In the genomic region with DNA sequence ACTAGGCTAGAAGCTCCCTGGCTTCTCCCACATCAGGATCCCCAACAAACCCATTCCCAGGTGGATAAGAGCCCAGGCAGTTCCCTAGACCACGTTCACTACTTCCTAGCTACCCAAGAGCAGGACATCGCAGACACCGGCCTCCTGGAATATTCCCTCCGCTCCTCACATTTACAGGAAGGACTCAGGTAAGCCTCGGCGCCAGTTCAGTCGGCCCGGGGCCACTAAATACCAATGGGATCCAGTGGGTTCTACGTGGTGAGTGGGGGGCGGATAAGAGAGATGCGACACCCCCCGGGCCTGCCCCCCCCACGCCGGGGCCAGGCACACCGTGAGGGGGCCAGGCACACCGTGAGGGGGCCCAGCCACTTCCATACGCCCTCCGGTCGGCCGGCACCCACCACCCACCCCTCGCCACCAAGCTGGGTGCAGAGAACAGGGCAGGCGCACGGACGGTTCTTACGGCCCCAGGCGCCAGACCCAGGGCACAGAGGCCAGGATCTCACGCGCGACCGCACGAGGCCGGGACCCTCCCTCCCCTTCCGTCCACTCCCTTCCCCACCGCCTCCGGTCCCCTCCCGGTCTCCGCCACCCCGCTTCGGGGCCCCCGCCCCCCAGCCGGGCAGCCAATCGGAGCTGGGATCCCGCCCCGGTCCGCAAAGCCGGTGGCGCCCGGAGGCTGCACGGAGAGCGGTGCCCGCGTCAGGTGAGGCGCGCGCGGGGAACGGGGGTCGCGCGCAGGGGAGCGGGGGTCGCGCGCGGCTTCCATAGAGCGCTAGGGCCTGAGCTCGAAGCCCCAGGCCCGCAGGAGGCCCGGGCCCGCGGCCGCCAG, we compare ENCODE assay signal across 8 cellular contexts. TPM values are rescaled to one million over a fixed set of nuclear protein-coding genes. Genes with fewer than 3 reads are reported as not detected.
DNase-seq lines count a peak whose midpoint lies in the region; ATAC-seq and TF ChIP-seq lines count a peak whose summit lies in the region.

A gene with protein sequence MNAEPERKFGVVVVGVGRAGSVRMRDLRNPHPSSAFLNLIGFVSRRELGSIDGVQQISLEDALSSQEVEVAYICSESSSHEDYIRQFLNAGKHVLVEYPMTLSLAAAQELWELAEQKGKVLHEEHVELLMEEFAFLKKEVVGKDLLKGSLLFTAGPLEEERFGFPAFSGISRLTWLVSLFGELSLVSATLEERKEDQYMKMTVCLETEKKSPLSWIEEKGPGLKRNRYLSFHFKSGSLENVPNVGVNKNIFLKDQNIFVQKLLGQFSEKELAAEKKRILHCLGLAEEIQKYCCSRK (plus strand): TSS at position 652 of the 832 bp plus-strand sequence. CDS start 12,479 bp downstream, outside the sequence.

- intact Hi-C loops in CD8-positive, alpha-beta T cell (cut with DNase I, micrococcal nuclease): loop anchor here (1.0 to 2.0 kb wide), 3 partner anchors 29 to 111 kb away; partner anchors contain the start of genes COA1 (in 2 of the 2) and MRPS24 (in 1 of the 2)
- intact Hi-C loops in right cardiac atrium (cut with DNase I) (no loop called here), aorta (cut with DNase I) (no loop called here)

- CTCF ChIA-PET in CD8-positive, alpha-beta T cell (lab: Charles Lee): interaction anchor here (0.7 to 1.6 kb wide), 3 partner anchors 10 to 81 kb away, joined by 3 to 4 read pairs (median 3); no protein-coding TSS in a partner anchor

- H3K36me3 ChIP-seq in CD8-positive, alpha-beta T cell (ENCODE audit: insufficient read depth, low read length): no peaks in the 10 kb centered on the region
- H3K36me3 ChIP-seq in rectal smooth muscle tissue (ENCODE audit: control insufficient read depth, insufficient read depth, low read length): no peaks in the 10 kb centered on the region
- H3K36me3 ChIP-seq in aorta (ENCODE audit: control insufficient read depth in 1 of 2, insufficient read depth in 2 of 2, low read length in 1 of 2): no peaks in the 10 kb centered on the region

- peak within 1 kb of the TSS; percentile 54 for H3K9ac ChIP-seq in rectal smooth muscle tissue (ENCODE audit: low read length)

- H3K27me3 Mint-ChIP-seq in CD8-positive, alpha-beta T cell (ENCODE audit: low read depth): no peaks in the 10 kb centered on the region
- peaks cover 8% of the 10 kb centered on the region for H3K27me3 Mint-ChIP-seq in T-helper 1 cell treated with Interleukin-12 subunit alpha and Interleukin-12 subunit beta and Interleukin-4 antibody, amounts not matched to agents 30 μg/mL and 1 μg/mL, for 36 hours (ENCODE audit: low read depth)

- peak within 1 kb of the TSS; percentile 74 for H3K27ac ChIP-seq in CD8-positive, alpha-beta T cell (ENCODE audit: low read depth, low read length)
- H3K27ac ChIP-seq in right cardiac atrium (ENCODE audit: low read length) (peak within 1 kb of the TSS; percentile 5), rectal smooth muscle tissue (ENCODE audit: low read depth, low read length) (peak within 1 kb of the TSS; percentile 74), aorta (ENCODE audit: low read depth in 1 of 2, low read length in 2 of 2) (peak within 1 kb of the TSS in 1 of 2 donors; percentile 18)

- H3K4me1 ChIP-seq in CD8-positive, alpha-beta T cell (ENCODE audit: insufficient read depth, low read length): peaks cover 15% of the 10 kb centered on the region
- H3K4me1 ChIP-seq in right cardiac atrium (ENCODE audit: control insufficient read depth, insufficient read depth, low read length): no peaks in the 10 kb centered on the region
- peaks cover 3% of the 10 kb centered on the region for H3K4me1 ChIP-seq in rectal smooth muscle tissue (ENCODE audit: control insufficient read depth, insufficient read depth, low read length)
- H3K4me1 ChIP-seq in aorta (ENCODE audit: control insufficient read depth in 1 of 2, insufficient read depth in 2 of 2, low read length in 2 of 2): no peaks in the 10 kb centered on the region

- ATAC-seq in CD8-positive, alpha-beta T cell: peak; percentile 72
- peak; percentile 72 for ATAC-seq in GM19351 (IDR thresholded peaks at IDR 0.05; ENCODE audit: unreplicated experiment)
- ATAC-seq in HG03469 (IDR thresholded peaks at IDR 0.05; ENCODE audit: unreplicated experiment): peak; percentile 49
- peak; percentile 90 to 93 for ATAC-seq in right cardiac atrium
- ATAC-seq in aorta (ENCODE audit: low FRiP score): peak; percentile 80

- peaks cover 27% of the 10 kb centered on the region for H3K4me1 Mint-ChIP-seq in CD8-positive, alpha-beta T cell (ENCODE audit: low read depth)
- H3K4me1 Mint-ChIP-seq in T-helper 1 cell treated with Interleukin-12 subunit alpha and Interleukin-12 subunit beta and Interleukin-4 antibody, amounts not matched to agents 30 μg/mL and 1 μg/mL, for 36 hours (ENCODE audit: low read depth): peaks cover 26% of the 10 kb centered on the region

- 3% methylated on average over 72 of the region's 72 CpGs for WGBS in right cardiac atrium
- WGBS in aorta, 2 donors: 3 to 4% methylated on average over 48 to 72 of the region's 72 CpGs

- POLR2A ChIA-PET in CD8-positive, alpha-beta T cell (lab: Charles Lee): interaction anchor here (0.6 to 2.3 kb wide), 4 partner anchors 28 to 301 kb away, joined by 3 to 6 read pairs (median 4); partner anchors contain the start of gene STK17A

- H3K9me3 ChIP-seq in CD8-positive, alpha-beta T cell (ENCODE audit: low read length): no peaks in the 10 kb centered on the region
- no peaks in the 10 kb centered on the region for H3K9me3 ChIP-seq in right cardiac atrium (ENCODE audit: control insufficient read depth, low read length)
- H3K9me3 ChIP-seq in aorta (ENCODE audit: control insufficient read depth, low read length): no peaks in the 10 kb centered on the region

- H3K4me3 Mint-ChIP-seq in CD8-positive, alpha-beta T cell: peak within 1 kb of the TSS; percentile 90
- H3K4me3 Mint-ChIP-seq in T-helper 1 cell treated with Interleukin-12 subunit alpha and Interleukin-12 subunit beta and Interleukin-4 antibody, amounts not matched to agents 30 μg/mL and 1 μg/mL, for 36 hours: peak within 1 kb of the TSS; percentile 83

- DNase-seq in CD8-positive, alpha-beta T cell: peak; percentile 30 to 75 (median 61)
- DNase-seq in amygdala (lab: John Stamatoyannopoulos, UW) (peak in 40 of 56 donors; percentile 2 to 64 (median 28)), right cardiac atrium (peak; percentile 73 to 90 (median 90)), aorta (peak; percentile 84 to 90)

- no peaks in the 10 kb centered on the region for H3K9me3 Mint-ChIP-seq in CD8-positive, alpha-beta T cell
- no peaks in the 10 kb centered on the region for H3K9me3 Mint-ChIP-seq in T-helper 1 cell treated with Interleukin-12 subunit alpha and Interleukin-12 subunit beta and Interleukin-4 antibody, amounts not matched to agents 30 μg/mL and 1 μg/mL, for 36 hours

- TF ChIP-seq CTCF in CD8-positive, alpha-beta T cell (IDR thresholded peaks at IDR 0.05): no peak

- peak within 1 kb of the TSS; percentile 90 for H3K4me3 ChIP-seq in CD8-positive, alpha-beta T cell (ENCODE audit: low read depth, low read length)
- H3K4me3 ChIP-seq in right cardiac atrium (ENCODE audit: low read length): peak within 1 kb of the TSS; percentile 97
- peak within 1 kb of the TSS; percentile 77 for H3K4me3 ChIP-seq in rectal smooth muscle tissue (ENCODE audit: low read length)
- peak within 1 kb of the TSS; percentile 79 to 90 for H3K4me3 ChIP-seq in aorta (ENCODE audit: low read length in 2 of 2)

- H3K27ac Mint-ChIP-seq in CD8-positive, alpha-beta T cell: peak within 1 kb of the TSS; percentile 80
- peak within 1 kb of the TSS; percentile 76 for H3K27ac Mint-ChIP-seq in T-helper 1 cell treated with Interleukin-12 subunit alpha and Interleukin-12 subunit beta and Interleukin-4 antibody, amounts not matched to agents 30 μg/mL and 1 μg/mL, for 36 hours

- no peaks in the 10 kb centered on the region for H3K27me3 ChIP-seq in CD8-positive, alpha-beta T cell (ENCODE audit: insufficient read depth, low read length)
- H3K27me3 ChIP-seq in right cardiac atrium (ENCODE audit: control insufficient read depth, insufficient read depth): no peaks in the 10 kb centered on the region
- no peaks in the 10 kb centered on the region for H3K27me3 ChIP-seq in rectal smooth muscle tissue (ENCODE audit: control insufficient read depth, insufficient read depth, low read length)
- H3K27me3 ChIP-seq in aorta (ENCODE audit: control insufficient read depth in 1 of 2, insufficient read depth in 2 of 2, low read length in 1 of 2): no peaks in the 10 kb centered on the region

- peaks cover 2% of the 10 kb centered on the region for H3K36me3 Mint-ChIP-seq in CD8-positive, alpha-beta T cell
- H3K36me3 Mint-ChIP-seq in T-helper 1 cell treated with Interleukin-12 subunit alpha and Interleukin-12 subunit beta and Interleukin-4 antibody, amounts not matched to agents 30 μg/mL and 1 μg/mL, for 36 hours (ENCODE audit: low read depth): peaks cover 2% of the 10 kb centered on the region

RNA-seq across cellular contexts. Expression of the gene that starts here (rescaled TPM):
- 10 to 100 TPM; 12.8 to 14.6 TPM for total RNA-seq in CD8-positive, alpha-beta T cell
- total RNA-seq in right cardiac atrium (10 to 100 TPM; 29.5 to 50.9 (median 44.4) TPM), aorta (10 to 100 TPM; 56.0 to 61.0 TPM)
- polyA plus RNA-seq in right cardiac atrium (57.4 TPM), aorta (100 to 1,000 TPM in 1 of 2 donors, 10 to 100 TPM in 1; 77.8 to 117 TPM)

Comparison
In these comparisons a context has a peak if more than half of its experiments do, and no peak if none do; other contexts are left out.
1. DNase-seq: peak in every context shown above with its lines; median percentile 90 in right cardiac atrium; 87 in aorta; 61 in CD8-positive, alpha-beta T cell; 28 in amygdala.
2. intact Hi-C loops: an anchor here in CD8-positive, alpha-beta T cell (1.0 to 2.0 kb wide); none called in right cardiac atrium and aorta.